ENCODE assay signal across 8 cellular contexts in genomic region chr14:61644834-61645233, GRCh38. TPM values are rescaled to one million over a fixed set of nuclear protein-coding genes. Genes with fewer than 3 reads are reported as not detected.
A peak's percentile ranks its signal among the peaks of the same experiment; 100 is the strongest.
DNase-seq lines count a peak whose midpoint lies in the region; ATAC-seq and TF ChIP-seq lines count a peak whose summit lies in the region.

No MANE protein-coding gene starts in this region.

- no peak overlapping the region for H3K9ac ChIP-seq in mesenchymal stem cell (ENCODE audit: low read length)

- no peaks in the 10 kb centered on the region for H3K9me3 ChIP-seq in mesenchymal stem cell (ENCODE audit: control insufficient read depth, low read length)
- H3K9me3 ChIP-seq in heart left ventricle = no peaks in the 10 kb centered on the region

- no peak overlapping the region for H2AFZ ChIP-seq in mesenchymal stem cell (ENCODE audit: low read depth, low read length)

- no peak overlapping the region for H2BK120ac ChIP-seq in mesenchymal stem cell (ENCODE audit: low read depth, low read length)

- no peak overlapping the region for H3K18ac ChIP-seq in mesenchymal stem cell (ENCODE audit: low read depth in 1 of 2, low read length in 2 of 2)

- no peak overlapping the region for H4K8ac ChIP-seq in mesenchymal stem cell (ENCODE audit: low read length)

- H3K4me2 ChIP-seq in mesenchymal stem cell (ENCODE audit: low read length, poor library complexity, severe bottlenecking) = no peak overlapping the region

- peak; percentile 94 for ATAC-seq in GM18502 (IDR thresholded peaks at IDR 0.05; ENCODE audit: poor library complexity, unreplicated experiment)
- ATAC-seq in GM21737 (IDR thresholded peaks at IDR 0.05; ENCODE audit: unreplicated experiment) = peak; percentile 85
- ATAC-seq in heart left ventricle = no peak

- no peak overlapping the region for H3K4ac ChIP-seq in mesenchymal stem cell (ENCODE audit: low read depth in 1 of 2, low read length in 2 of 2)

- no peak overlapping the region for H2BK5ac ChIP-seq in mesenchymal stem cell (ENCODE audit: low read depth, low read length, poor library complexity, severe bottlenecking)

- DNase-seq in NCI-H1092 treated with DMSO at 0.1 percent for 48 hours (lab: John Stamatoyannopoulos, UW) (peak; percentile 71), cerebellum (ENCODE audit: low spot score) (peak; percentile 36), mesenchymal stem cell (no peak), NK-92 (lab: John Stamatoyannopoulos, UW; ENCODE audit: unreplicated experiment) (no peak), putamen (ENCODE audit: low spot score) (no peak), heart left ventricle (no peak)

- H3K23ac ChIP-seq in mesenchymal stem cell (ENCODE audit: low read length in 2 of 2) = no peak overlapping the region

- no peak overlapping the region for H3K4me3 ChIP-seq in mesenchymal stem cell (ENCODE audit: insufficient read depth in 1 of 2, low read depth in 1 of 2, low read length in 2 of 2)
- H3K4me3 ChIP-seq in heart left ventricle = no peak overlapping the region

- intact Hi-C loops in heart left ventricle (cut with DNase I) = no loop called here

- TF ChIP-seq CTCF in heart left ventricle (IDR thresholded peaks at IDR 0.05) = no peak

- TF ChIP-seq POLR2A in heart left ventricle (IDR thresholded peaks at IDR 0.05) = no peak

- H2BK15ac ChIP-seq in mesenchymal stem cell (ENCODE audit: low read depth, poor library complexity, severe bottlenecking) = no peak overlapping the region

- 45% methylated on average over 2 of the region's 2 CpGs for WGBS in mesenchymal stem cell
- 43 to 73% (median 57%) methylated on average over 2 of the region's 2 CpGs for WGBS in heart left ventricle, 4 donors

- H3K27ac ChIP-seq in mesenchymal stem cell (ENCODE audit: low read length, poor library complexity, severe bottlenecking) (no peak overlapping the region), heart left ventricle (no peak overlapping the region)

- H2BK12ac ChIP-seq in mesenchymal stem cell (ENCODE audit: low read length in 2 of 2) = no peak overlapping the region

- H3K27me3 ChIP-seq in mesenchymal stem cell (ENCODE audit: control insufficient read depth in 1 of 2, insufficient read depth in 1 of 2, low read length in 2 of 2) (no peaks in the 10 kb centered on the region), heart left ventricle (no peaks in the 10 kb centered on the region)

- H3K14ac ChIP-seq in mesenchymal stem cell (ENCODE audit: low read length in 2 of 2) = no peak overlapping the region

- H3K36me3 ChIP-seq in mesenchymal stem cell (ENCODE audit: control insufficient read depth in 1 of 2, insufficient read depth in 2 of 2, low read depth in 1 of 2, low read length in 2 of 2) = no peaks in the 10 kb centered on the region
- no peaks in the 10 kb centered on the region for H3K36me3 ChIP-seq in heart left ventricle

- H2AK5ac ChIP-seq in mesenchymal stem cell (ENCODE audit: low read length, severe bottlenecking) = no peak overlapping the region

- H3K4me1 ChIP-seq in mesenchymal stem cell (ENCODE audit: control insufficient read depth, insufficient read depth, low read depth, low read length) (peaks cover 2% of the 10 kb centered on the region), heart left ventricle (peaks cover 0 to 9% (median 2%) of the 10 kb centered on the region in 12 donors)

- H4K91ac ChIP-seq in mesenchymal stem cell (ENCODE audit: low read length) = no peak overlapping the region

- peaks cover 2% of the 10 kb centered on the region for H3K79me1 ChIP-seq in mesenchymal stem cell (replicated peaks; ENCODE audit: low read length, poor library complexity, severe bottlenecking)

RNA-seq across cellular contexts. Expression of gene HIF1A, which starts 50.5 kb away (rescaled TPM):
- total RNA-seq in cerebellum (129 TPM), heart left ventricle (100 to 1,000 TPM in 1 of 9 donors, 10 to 100 TPM in 8; 52.4 to 157 (median 72.8) TPM)
- polyA plus RNA-seq in mesenchymal stem cell (2013, experiment 1 of 2) = 346 TPM
- polyA plus RNA-seq in mesenchymal stem cell (2013, experiment 2 of 2) = 339 TPM
- polyA plus RNA-seq in heart left ventricle = 10 to 100 TPM; 12.8 to 76.3 TPM

Comparison
In these comparisons a context has a peak if more than half of its experiments do, and no peak if none do; other contexts are left out.
1. ATAC-seq: peak in GM18502 (single experiment) and GM21737 (single experiment); none in heart left ventricle (0 of 4).
2. DNase-seq: peak in NCI-H1092 treated with DMSO at 0.1 percent for 48 hours (single experiment) and cerebellum (single experiment); none in mesenchymal stem cell (single experiment), NK-92 (single experiment), putamen (single experiment) and heart left ventricle (0 of 5).